ENCODE assay signal across 32 cellular contexts in genomic region chr14:103997391-103997790, GRCh38. TPM values are rescaled to one million over a fixed set of nuclear protein-coding genes. Genes with fewer than 3 reads are reported as not detected.
"Had no signal": no experiment of that assay in that cellular context is flagged by ENCODE, and none has a peak within 500 bp of the region (broad histone marks: within the 10 kb centered on the region; RNA-seq: fewer than 3 reads in every experiment).

No MANE protein-coding gene starts in this region.

- H3K4me1 ChIP-seq: ascending aorta, breast epithelium, colonic mucosa, esophagus muscularis mucosa, foreskin keratinocyte, gastroesophageal sphincter, heart right ventricle had no signal

- H3K4me3 ChIP-seq: ascending aorta, breast epithelium, cardiac muscle cell, colonic mucosa, dorsolateral prefrontal cortex, esophagus muscularis mucosa, gastroesophageal sphincter, heart right ventricle had no signal

- H3K36me3 ChIP-seq: ascending aorta, breast epithelium, cardiac muscle cell, colonic mucosa, esophagus muscularis mucosa, gastroesophageal sphincter, heart right ventricle had no signal

- H3K9me3 ChIP-seq: ascending aorta, breast epithelium, colonic mucosa, esophagus muscularis mucosa, gastroesophageal sphincter, heart right ventricle had no signal

- H3K27ac ChIP-seq: ascending aorta, breast epithelium, cardiac muscle cell, colonic mucosa, dorsolateral prefrontal cortex, esophagus muscularis mucosa, foreskin keratinocyte, gastroesophageal sphincter, heart right ventricle had no signal

- H3K27me3 ChIP-seq: ascending aorta, breast epithelium, cardiac muscle cell, colonic mucosa had no signal

- DNase-seq: activated CD4-positive, alpha-beta memory T cell treated with anti-CD3 and anti-CD28 coated beads for 36 hours; activated CD4-positive, alpha-beta T cell treated with anti-CD3 and anti-CD28 coated beads for 36 hours; activated CD4-positive, alpha-beta T cell treated with anti-CD3 and anti-CD28 coated beads, Interleukin-2, amount 10 ng/mL, durations not matched to agents 24 days and 14 days; activated CD4-positive, CD25-positive, alpha-beta regulatory T cell; activated CD4-positive, CD25-positive, alpha-beta regulatory T cell treated with anti-CD3 and anti-CD28 coated beads, Interleukin-2, amount 50 U/mL, for 72 hours; activated CD8-positive, alpha-beta memory T cell treated with anti-CD3 and anti-CD28 coated beads, Interleukin-2, amount 50 U/mL, for 48 hours; activated CD8-positive, alpha-beta T cell treated with anti-CD3 and anti-CD28 coated beads, Interleukin-2, amount 10 ng/mL, durations not matched to agents 7 days and 5 days; activated gamma-delta T cell; activated naive CD4-positive, alpha-beta T cell; activated naive CD4-positive, alpha-beta T cell treated with anti-CD3 and anti-CD28 coated beads, Interleukin-2, amount 10 ng/mL, durations not matched to agents 7 days and 5 days; activated naive CD8-positive, alpha-beta T cell treated with anti-CD3 and anti-CD28 coated beads, Interleukin-2, amount 10 ng/mL, durations not matched to agents 7 days and 5 days; activated T-cell treated with anti-CD3 and anti-CD28 coated beads for 4 hours; activated T-cell treated with anti-CD3 and anti-CD28 coated beads, Interleukin-2, amount 50 U/mL, for 24 hours; activated T-cell treated with anti-CD3 and anti-CD28 coated beads, Interleukin-2, amount 50 U/mL, for 72 hours; central memory CD4-positive, alpha-beta T cell; cerebellar nuclear complex; colonic mucosa; dorsolateral prefrontal cortex; effector memory CD4-positive, alpha-beta T cell; endodermal cell; heart right ventricle; T-helper 2 cell had no signal

- ATAC-seq: activated CD4-positive, alpha-beta T cell treated with anti-CD3 and anti-CD28 coated beads for 36 hours; activated CD8-positive, alpha-beta T cell treated with anti-CD3 and anti-CD28 coated beads, Interleukin-2, amount 10 ng/mL, durations not matched to agents 7 days and 5 days; activated naive CD4-positive, alpha-beta T cell treated with anti-CD3 and anti-CD28 coated beads, Interleukin-2, amount 50 U/mL, for 72 hours; activated T-cell treated with anti-CD3 and anti-CD28 coated beads, Interleukin-2, amount 50 U/mL, for 72 hours; foreskin keratinocyte; gastroesophageal sphincter; heart right ventricle had no signal

RNA-seq across cellular contexts. Expression of gene RD3L, which starts 55.1 kb away (rescaled TPM):
- total RNA-seq: activated CD4-positive, alpha-beta memory T cell treated with anti-CD3 and anti-CD28 coated beads for 36 hours; activated CD4-positive, alpha-beta T cell treated with anti-CD3 and anti-CD28 coated beads for 36 hours; activated CD4-positive, alpha-beta T cell treated with anti-CD3 and anti-CD28 coated beads, Interleukin-2, amount 10 ng/mL, durations not matched to agents 24 days and 14 days; activated CD8-positive, alpha-beta T cell treated with anti-CD3 and anti-CD28 coated beads, Interleukin-2, amount 10 ng/mL, durations not matched to agents 7 days and 5 days; activated naive CD4-positive, alpha-beta T cell treated with anti-CD3 and anti-CD28 coated beads, Interleukin-2, amount 50 U/mL, for 72 hours; activated naive CD8-positive, alpha-beta T cell treated with anti-CD3 and anti-CD28 coated beads, Interleukin-2, amount 10 ng/mL, durations not matched to agents 7 days and 5 days; activated T-cell treated with anti-CD3 and anti-CD28 coated beads, Interleukin-2, amount 50 U/mL, for 72 hours; ascending aorta; breast epithelium; colonic mucosa; dorsolateral prefrontal cortex; endodermal cell; epithelial cell of proximal tubule; esophagus muscularis mucosa; foreskin keratinocyte; gastroesophageal sphincter; glomerular endothelial cell; T-helper 1 cell treated with Interleukin-12 subunit alpha and Interleukin-12 subunit beta and Interleukin-4 antibody, amounts not matched to agents 30 ng/mL and 1 ng/mL, for 36 hours had no signal
- polyA plus RNA-seq: foreskin keratinocyte had no signal
